Comparison of ENCODE assay signal across 8 cellular contexts in the genomic region with DNA sequence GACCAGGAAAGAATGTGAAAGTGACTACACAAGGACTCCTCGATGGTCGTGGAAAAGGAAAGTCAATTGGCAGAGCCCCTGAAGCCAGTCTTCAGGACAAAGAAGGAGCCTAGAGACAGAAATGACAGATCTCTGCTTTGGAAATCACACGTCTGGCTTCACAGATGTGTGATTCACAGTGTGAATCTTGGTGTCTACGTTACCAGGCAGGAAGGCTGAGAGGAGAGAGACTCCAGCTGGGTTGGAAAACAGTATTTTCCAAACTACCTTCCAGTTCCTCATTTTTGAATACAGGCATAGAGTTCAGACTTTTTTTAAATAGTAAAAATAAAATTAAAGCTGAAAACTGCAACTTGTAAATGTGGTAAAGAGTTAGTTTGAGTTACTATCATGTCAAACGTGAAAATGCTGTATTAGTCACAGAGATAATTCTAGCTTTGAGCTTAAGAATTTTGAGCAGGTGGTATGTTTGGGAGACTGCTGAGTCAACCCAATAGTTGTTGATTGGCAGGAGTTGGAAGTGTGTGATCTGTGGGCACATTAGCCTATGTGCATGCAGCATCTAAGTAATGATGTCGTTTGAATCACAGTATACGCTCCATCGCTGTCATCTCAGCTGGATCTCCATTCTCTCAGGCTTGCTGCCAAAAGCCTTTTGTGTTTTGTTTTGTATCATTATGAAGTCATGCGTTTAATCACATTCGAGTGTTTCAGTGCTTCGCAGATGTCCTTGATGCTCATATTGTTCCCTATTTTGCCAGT. TPM values are rescaled to one million over a fixed set of nuclear protein-coding genes. Genes with fewer than 3 reads are reported as not detected.
DNase-seq lines count a peak whose midpoint lies in the region; ATAC-seq and TF ChIP-seq lines count a peak whose summit lies in the region.

No MANE protein-coding gene starts in this region.

- no peaks in the 10 kb centered on the region for H3K27me3 ChIP-seq in HL-60 (ENCODE audit: insufficient read depth, poor library complexity, severe bottlenecking)

- CTCF ChIA-PET in activated CD4-positive, alpha-beta T cell treated with anti-CD3 and anti-CD28 coated beads, Interleukin-2, amount 10 ng/mL, durations not matched to agents 7 days and 5 days (lab: Charles Lee): interaction anchor here (0.9 to 2.1 kb wide), 4 partner anchors 8 to 84 kb away, joined by 3 to 8 read pairs (median 5); a partner anchor contains a TSS
- CTCF ChIA-PET in activated B cell treated with CpG ODN at 0.5 μM for 24 hours (lab: Charles Lee): interaction anchor here (0.7 to 2.7 kb wide), 3 partner anchors 10 to 273 kb away, joined by 3 to 10 read pairs (median 3); a partner anchor contains a TSS

- H3K27me3 Mint-ChIP-seq in activated CD4-positive, alpha-beta T cell treated with anti-CD3 and anti-CD28 coated beads, Interleukin-2, amount 10 ng/mL, durations not matched to agents 7 days and 5 days: peaks cover 49% of the 10 kb centered on the region
- H3K27me3 Mint-ChIP-seq in activated CD4-positive, alpha-beta T cell treated with anti-CD3 and anti-CD28 coated beads, Interleukin-2, amount 10 ng/mL, durations not matched to agents 24 days and 14 days: peaks cover 40% of the 10 kb centered on the region
- no peaks in the 10 kb centered on the region for H3K27me3 Mint-ChIP-seq in activated B cell treated with CpG ODN at 0.5 μM for 24 hours
- H3K27me3 Mint-ChIP-seq in natural killer cell (ENCODE audit: low read depth in 2 of 2): no peaks in the 10 kb centered on the region
- peaks cover 40% of the 10 kb centered on the region for H3K27me3 Mint-ChIP-seq in type B pancreatic cell

- intact Hi-C loops in activated CD4-positive, alpha-beta T cell treated with anti-CD3 and anti-CD28 coated beads, Interleukin-2, amount 10 ng/mL, durations not matched to agents 24 days and 14 days (cut with micrococcal nuclease): loop anchor here (1.0 kb wide), 1 partner anchor 9 kb away; no protein-coding TSS in a partner anchor
- intact Hi-C loops in activated B cell treated with CpG ODN at 0.5 μM for 24 hours (cut with micrococcal nuclease): loop anchor here (5.0 kb wide), 1 partner anchor 38 kb away; no protein-coding TSS in a partner anchor
- intact Hi-C loops in natural killer cell (cut with micrococcal nuclease): no loop called here

- TF ChIP-seq CTCF in HL-60 (IDR thresholded peaks at IDR 0.05; ENCODE audit: insufficient read depth, low read length): no peak
- TF ChIP-seq CTCF in activated B cell treated with CpG ODN at 0.5 μM for 24 hours (IDR thresholded peaks at IDR 0.05): no peak
- no peak for TF ChIP-seq CTCF in natural killer cell (IDR thresholded peaks at IDR 0.05)
- no peak for TF ChIP-seq CTCF in type B pancreatic cell (conservative IDR thresholded peaks at IDR 0.05)

- H3K4me1 Mint-ChIP-seq in activated CD4-positive, alpha-beta T cell treated with anti-CD3 and anti-CD28 coated beads, Interleukin-2, amount 10 ng/mL, durations not matched to agents 7 days and 5 days: peaks cover 51% of the 10 kb centered on the region
- peaks cover 50% of the 10 kb centered on the region for H3K4me1 Mint-ChIP-seq in activated CD4-positive, alpha-beta T cell treated with anti-CD3 and anti-CD28 coated beads, Interleukin-2, amount 10 ng/mL, durations not matched to agents 24 days and 14 days
- H3K4me1 Mint-ChIP-seq in activated B cell treated with CpG ODN at 0.5 μM for 24 hours: peaks cover 53% of the 10 kb centered on the region
- H3K4me1 Mint-ChIP-seq in natural killer cell: peaks cover 36 to 43% of the 10 kb centered on the region in 2 donors
- no peaks in the 10 kb centered on the region for H3K4me1 Mint-ChIP-seq in type B pancreatic cell (ENCODE audit: unreplicated experiment)

- POLR2A ChIA-PET in activated CD4-positive, alpha-beta T cell treated with anti-CD3 and anti-CD28 coated beads, Interleukin-2, amount 10 ng/mL, durations not matched to agents 7 days and 5 days (lab: Charles Lee): interaction anchor here (0.7 kb wide), 1 partner anchor 164 kb away, joined by 3 read pairs; no protein-coding TSS in a partner anchor
- POLR2A ChIA-PET in activated B cell treated with CpG ODN at 0.5 μM for 24 hours (lab: Charles Lee): interaction anchor here (0.6 to 0.8 kb wide), 2 partner anchors 179 to 255 kb away, joined by 3 to 4 read pairs; no protein-coding TSS in a partner anchor

- no peak overlapping the region for H3K4me3 Mint-ChIP-seq in activated CD4-positive, alpha-beta T cell treated with anti-CD3 and anti-CD28 coated beads, Interleukin-2, amount 10 ng/mL, durations not matched to agents 7 days and 5 days
- H3K4me3 Mint-ChIP-seq in activated CD4-positive, alpha-beta T cell treated with anti-CD3 and anti-CD28 coated beads, Interleukin-2, amount 10 ng/mL, durations not matched to agents 24 days and 14 days: no peak overlapping the region
- H3K4me3 Mint-ChIP-seq in activated B cell treated with CpG ODN at 0.5 μM for 24 hours: no peak overlapping the region
- peak overlapping the region; percentile 26 for H3K4me3 Mint-ChIP-seq in natural killer cell
- H3K4me3 Mint-ChIP-seq in type B pancreatic cell: no peak overlapping the region

- peak overlapping the region; percentile 70 for H3K27ac ChIP-seq in HL-60 (replicated peaks)

- DNase-seq in activated CD4-positive, alpha-beta T cell treated with anti-CD3 and anti-CD28 coated beads, Interleukin-2, amount 10 ng/mL, durations not matched to agents 7 days and 5 days: no peak
- no peak for DNase-seq in activated CD4-positive, alpha-beta T cell treated with anti-CD3 and anti-CD28 coated beads, Interleukin-2, amount 10 ng/mL, durations not matched to agents 24 days and 14 days
- DNase-seq in HL-60 (ENCODE audit: low read depth in 1 of 2, low spot score in 1 of 2): no peak
- DNase-seq in activated B cell treated with CpG ODN at 0.5 μM for 24 hours: no peak
- no peak for DNase-seq in natural killer cell
- no peak for DNase-seq in type B pancreatic cell (ENCODE audit: extremely low spot score, unreplicated experiment)
- no peak for DNase-seq in activated effector memory CD4-positive, alpha-beta T cell treated with Interleukin-2 at 50 U/mL for 16 hours

- peak overlapping the region; percentile 19 for H3K27ac Mint-ChIP-seq in activated CD4-positive, alpha-beta T cell treated with anti-CD3 and anti-CD28 coated beads, Interleukin-2, amount 10 ng/mL, durations not matched to agents 7 days and 5 days
- H3K27ac Mint-ChIP-seq in activated CD4-positive, alpha-beta T cell treated with anti-CD3 and anti-CD28 coated beads, Interleukin-2, amount 10 ng/mL, durations not matched to agents 24 days and 14 days: no peak overlapping the region
- H3K27ac Mint-ChIP-seq in activated B cell treated with CpG ODN at 0.5 μM for 24 hours (no peak overlapping the region), natural killer cell (peak overlapping the region in 1 of 2 donors; percentile 56), type B pancreatic cell (no peak overlapping the region)

- peaks cover 35% of the 10 kb centered on the region for H3K36me3 Mint-ChIP-seq in activated CD4-positive, alpha-beta T cell treated with anti-CD3 and anti-CD28 coated beads, Interleukin-2, amount 10 ng/mL, durations not matched to agents 7 days and 5 days (ENCODE audit: low read depth)
- peaks cover 20% of the 10 kb centered on the region for H3K36me3 Mint-ChIP-seq in activated CD4-positive, alpha-beta T cell treated with anti-CD3 and anti-CD28 coated beads, Interleukin-2, amount 10 ng/mL, durations not matched to agents 24 days and 14 days (ENCODE audit: low read depth)
- no peaks in the 10 kb centered on the region for H3K36me3 Mint-ChIP-seq in activated B cell treated with CpG ODN at 0.5 μM for 24 hours (ENCODE audit: low read depth)
- H3K36me3 Mint-ChIP-seq in natural killer cell: no peaks in the 10 kb centered on the region
- no peaks in the 10 kb centered on the region for H3K36me3 Mint-ChIP-seq in type B pancreatic cell

- H3K9me3 Mint-ChIP-seq in activated CD4-positive, alpha-beta T cell treated with anti-CD3 and anti-CD28 coated beads, Interleukin-2, amount 10 ng/mL, durations not matched to agents 7 days and 5 days: no peaks in the 10 kb centered on the region
- peaks cover 14% of the 10 kb centered on the region for H3K9me3 Mint-ChIP-seq in activated CD4-positive, alpha-beta T cell treated with anti-CD3 and anti-CD28 coated beads, Interleukin-2, amount 10 ng/mL, durations not matched to agents 24 days and 14 days
- no peaks in the 10 kb centered on the region for H3K9me3 Mint-ChIP-seq in activated B cell treated with CpG ODN at 0.5 μM for 24 hours
- no peaks in the 10 kb centered on the region for H3K9me3 Mint-ChIP-seq in natural killer cell
- no peaks in the 10 kb centered on the region for H3K9me3 Mint-ChIP-seq in type B pancreatic cell

- no peak overlapping the region for H3K4me3 ChIP-seq in HL-60 (replicated peaks; ENCODE audit: insufficient read depth, low read length)

- ATAC-seq in activated B cell treated with CpG ODN at 0.5 μM for 24 hours (ENCODE audit: low read depth) (peak; percentile 49), natural killer cell (peak; percentile 62 to 69 (median 62)), GM19351 (IDR thresholded peaks at IDR 0.05; ENCODE audit: unreplicated experiment) (no peak)

RNA-seq across cellular contexts. Expression of a gene that starts 6.0 kb away (rescaled TPM):
- total RNA-seq in activated CD4-positive, alpha-beta T cell treated with anti-CD3 and anti-CD28 coated beads, Interleukin-2, amount 10 ng/mL, durations not matched to agents 7 days and 5 days: 10 to 100 TPM; 28.6 to 29.1 TPM
- total RNA-seq in activated CD4-positive, alpha-beta T cell treated with anti-CD3 and anti-CD28 coated beads, Interleukin-2, amount 10 ng/mL, durations not matched to agents 24 days and 14 days: 6.1 and 6.8 TPM in 2 replicates
- total RNA-seq in activated B cell treated with CpG ODN at 0.5 μM for 24 hours: 0.16 and 0.29 TPM in 2 replicates
- 1 to 10 TPM in 2 of 3 donors, under 1 TPM in 1; 0.21 to 9.8 (median 1.7) TPM for total RNA-seq in natural killer cell
- not detected in 2 replicates for total RNA-seq in type B pancreatic cell (ENCODE audit: low replicate concordance)

RNA-seq across cellular contexts. Expression of a gene that starts 10.8 kb away (rescaled TPM):
- total RNA-seq in activated CD4-positive, alpha-beta T cell treated with anti-CD3 and anti-CD28 coated beads, Interleukin-2, amount 10 ng/mL, durations not matched to agents 7 days and 5 days: 10 to 100 TPM; 21.6 to 25.2 TPM
- 1.7 and 2.3 TPM in 2 replicates for total RNA-seq in activated CD4-positive, alpha-beta T cell treated with anti-CD3 and anti-CD28 coated beads, Interleukin-2, amount 10 ng/mL, durations not matched to agents 24 days and 14 days
- 0.27 and 0.55 TPM in 2 replicates for total RNA-seq in activated B cell treated with CpG ODN at 0.5 μM for 24 hours
- total RNA-seq in natural killer cell: 1 to 10 TPM in 2 of 3 donors, under 1 TPM in 1; 0.59 to 7.6 (median 1.0) TPM
- 0.12 and 0.22 TPM in 2 replicates for total RNA-seq in type B pancreatic cell (ENCODE audit: low replicate concordance)

RNA-seq across cellular contexts. Expression of a gene that starts 47.1 kb away (rescaled TPM):
- total RNA-seq in activated CD4-positive, alpha-beta T cell treated with anti-CD3 and anti-CD28 coated beads, Interleukin-2, amount 10 ng/mL, durations not matched to agents 7 days and 5 days: 1 to 10 TPM; 5.3 to 5.8 TPM
- total RNA-seq in activated CD4-positive, alpha-beta T cell treated with anti-CD3 and anti-CD28 coated beads, Interleukin-2, amount 10 ng/mL, durations not matched to agents 24 days and 14 days: 1.7 and 1.9 TPM in 2 replicates
- total RNA-seq in activated B cell treated with CpG ODN at 0.5 μM for 24 hours (1.9 TPM in 2 replicates), natural killer cell (1 to 10 TPM; 3.0 to 4.6 (median 3.8) TPM), type B pancreatic cell (ENCODE audit: low replicate concordance) (0.17 and 0.34 TPM in 2 replicates)
